In genomic region chr2:60569680-60570111, GRCh38 we compare ENCODE assay signal across 13 cellular contexts. TPM values are rescaled to one million over a fixed set of nuclear protein-coding genes. Genes with fewer than 3 reads are reported as not detected.
A peak's percentile ranks its signal among the peaks of the same experiment; 100 is the strongest.
DNase-seq lines count a peak whose midpoint lies in the region; ATAC-seq lines count a peak whose summit lies in the region.
"Had no signal": no experiment of that assay in that cellular context is flagged by ENCODE, and none has a peak within 500 bp of the region (broad histone marks: within the 10 kb centered on the region; RNA-seq: fewer than 3 reads in every experiment).

No MANE protein-coding gene starts in this region.

- peaks cover 0 to 2% (median 0%) of the 10 kb centered on the region in 7 donors for H3K9me3 Mint-ChIP-seq in CD4-positive, CD25-positive, alpha-beta regulatory T cell
- peaks cover 0 to 2% (median 0%) of the 10 kb centered on the region in 11 donors for H3K9me3 Mint-ChIP-seq in naive thymus-derived CD4-positive, alpha-beta T cell

- intact Hi-C loops in naive thymus-derived CD4-positive, alpha-beta T cell (cut with micrococcal nuclease) = no loop called here

- no peaks in the 10 kb centered on the region for H3K36me3 ChIP-seq in CD4-positive, CD25-positive, alpha-beta regulatory T cell (ENCODE audit: control insufficient read depth, insufficient read depth, low read length)
- H3K36me3 ChIP-seq in ectodermal cell (ENCODE audit: control insufficient read depth, insufficient read depth, low read length) = no peaks in the 10 kb centered on the region
- H3K36me3 ChIP-seq in naive thymus-derived CD4-positive, alpha-beta T cell (ENCODE audit: control insufficient read depth in 2 of 3, insufficient read depth in 3 of 3, low read length in 3 of 3) = no peaks in the 10 kb centered on the region

- no peak overlapping the region for H3K27ac ChIP-seq in CD4-positive, CD25-positive, alpha-beta regulatory T cell (ENCODE audit: insufficient read depth, low read length, poor library complexity, severe bottlenecking)
- H3K27ac ChIP-seq in ectodermal cell (ENCODE audit: insufficient read depth, low read depth, low read length, poor library complexity, severe bottlenecking) = no peak overlapping the region
- no peak overlapping the region for H3K27ac ChIP-seq in naive thymus-derived CD4-positive, alpha-beta T cell (ENCODE audit: low read depth, low read length)

- H3K27ac Mint-ChIP-seq in CD4-positive, CD25-positive, alpha-beta regulatory T cell = no peak overlapping the region
- H3K27ac Mint-ChIP-seq in naive thymus-derived CD4-positive, alpha-beta T cell = no peak overlapping the region

- H3K9me3 ChIP-seq in CD4-positive, CD25-positive, alpha-beta regulatory T cell (ENCODE audit: control insufficient read depth in 2 of 2, low read length in 2 of 2) = no peaks in the 10 kb centered on the region
- no peaks in the 10 kb centered on the region for H3K9me3 ChIP-seq in ectodermal cell (ENCODE audit: control insufficient read depth, low read length)
- no peaks in the 10 kb centered on the region for H3K9me3 ChIP-seq in naive thymus-derived CD4-positive, alpha-beta T cell (ENCODE audit: control insufficient read depth in 2 of 3, low read length in 3 of 3)

- no peak for ATAC-seq in CD4-positive, CD25-positive, alpha-beta regulatory T cell (ENCODE audit: low read depth in 2 of 2)
- peak; percentile 42 for ATAC-seq in naive thymus-derived CD4-positive, alpha-beta T cell
- no peak for ATAC-seq in GM18519 (IDR thresholded peaks at IDR 0.05; ENCODE audit: low FRiP score, unreplicated experiment)
- ATAC-seq: left lobe of liver had no signal

- H3K27me3 ChIP-seq in CD4-positive, CD25-positive, alpha-beta regulatory T cell (ENCODE audit: control insufficient read depth, insufficient read depth, low read length) = peaks cover 48% of the 10 kb centered on the region
- peaks cover 60% of the 10 kb centered on the region for H3K27me3 ChIP-seq in ectodermal cell (ENCODE audit: control insufficient read depth, insufficient read depth, low read length, poor library complexity, severe bottlenecking)
- H3K27me3 ChIP-seq in naive thymus-derived CD4-positive, alpha-beta T cell (ENCODE audit: control insufficient read depth in 2 of 2, insufficient read depth in 2 of 2, low read length in 2 of 2) = peaks cover 0 to 4% of the 10 kb centered on the region in 2 donors

- peaks cover 36% of the 10 kb centered on the region for H3K27me3 Mint-ChIP-seq in CD4-positive, CD25-positive, alpha-beta regulatory T cell
- H3K27me3 Mint-ChIP-seq in naive thymus-derived CD4-positive, alpha-beta T cell = peaks cover 3 to 42% (median 28%) of the 10 kb centered on the region in 5 donors

- no peaks in the 10 kb centered on the region for H3K4me1 Mint-ChIP-seq in CD4-positive, CD25-positive, alpha-beta regulatory T cell
- H3K4me1 Mint-ChIP-seq in naive thymus-derived CD4-positive, alpha-beta T cell = peaks cover 0 to 6% (median 0%) of the 10 kb centered on the region in 7 donors

- peak overlapping the region; percentile 16 for H3K4me3 ChIP-seq in CD4-positive, CD25-positive, alpha-beta regulatory T cell (ENCODE audit: low read depth, low read length)
- H3K4me3 ChIP-seq in Jurkat, Clone E6-1 (ENCODE audit: low read length) = peak overlapping the region; percentile 21
- H3K4me3 ChIP-seq in ectodermal cell (ENCODE audit: insufficient read depth, low read depth, low read length) = peak overlapping the region; percentile 40
- H3K4me3 ChIP-seq in naive thymus-derived CD4-positive, alpha-beta T cell (ENCODE audit: low read length) = peak overlapping the region; percentile 27

- CTCF ChIA-PET in naive thymus-derived CD4-positive, alpha-beta T cell (lab: Charles Lee) = interaction anchor here (0.8 to 1.0 kb wide), 2 partner anchors 10 to 11 kb away, joined by 3 to 4 read pairs; no protein-coding TSS in a partner anchor

- peak overlapping the region in 1 of 4 donors; percentile 7 for H3K4me3 Mint-ChIP-seq in CD4-positive, CD25-positive, alpha-beta regulatory T cell
- no peak overlapping the region for H3K4me3 Mint-ChIP-seq in naive thymus-derived CD4-positive, alpha-beta T cell

- POLR2A ChIA-PET in naive thymus-derived CD4-positive, alpha-beta T cell (lab: Charles Lee) = no interaction called here

- peaks cover 10% of the 10 kb centered on the region for H3K4me1 ChIP-seq in CD4-positive, CD25-positive, alpha-beta regulatory T cell (ENCODE audit: control insufficient read depth, insufficient read depth, low read length, poor library complexity, severe bottlenecking)
- H3K4me1 ChIP-seq in ectodermal cell (ENCODE audit: control insufficient read depth, insufficient read depth, low read length) = peaks cover 6% of the 10 kb centered on the region
- peaks cover 0 to 12% of the 10 kb centered on the region in 2 donors for H3K4me1 ChIP-seq in naive thymus-derived CD4-positive, alpha-beta T cell (ENCODE audit: control insufficient read depth in 2 of 2, insufficient read depth in 2 of 2, low read length in 2 of 2)

- WGBS in ectodermal cell, 2 experiments = 1% methylated on average over 12 to 13 of the region's 13 CpGs

- no peaks in the 10 kb centered on the region for H3K36me3 Mint-ChIP-seq in CD4-positive, CD25-positive, alpha-beta regulatory T cell
- H3K36me3 Mint-ChIP-seq in naive thymus-derived CD4-positive, alpha-beta T cell = no peaks in the 10 kb centered on the region

- no peak for DNase-seq in CD4-positive, CD25-positive, alpha-beta regulatory T cell
- no peak for DNase-seq in Jurkat, Clone E6-1 (ENCODE audit: low read depth, low spot score)
- no peak for DNase-seq in naive thymus-derived CD4-positive, alpha-beta T cell
- DNase-seq in DMS114 treated with DMSO at 0.1 percent for 48 hours (lab: John Stamatoyannopoulos, UW; ENCODE audit: unreplicated experiment) (no peak), T-helper 2 cell (no peak), HCEC 1CT (no peak)
- DNase-seq: activated T-cell treated with anti-CD3 and anti-CD28 coated beads for 4 hours, cerebellar nuclear complex, EL, SHP77 had no signal

RNA-seq across cellular contexts. Expression of gene BCL11A, which starts 16.2 kb away (rescaled TPM):
- total RNA-seq in CD4-positive, CD25-positive, alpha-beta regulatory T cell = 2.0 TPM
- under 1 TPM in 3 of 4 donors, not detected in 1; 0.17 to 0.42 (median 0.18) TPM for polyA plus RNA-seq in CD4-positive, CD25-positive, alpha-beta regulatory T cell
- 21.1 TPM for polyA plus RNA-seq in Jurkat, Clone E6-1 (2012; ENCODE audit: insufficient read depth, insufficient read length)
- polyA plus RNA-seq in ectodermal cell (2013, experiment 1 of 4) = 1.8 TPM
- polyA plus RNA-seq in ectodermal cell (2013, experiment 2 of 4) = 0.82 TPM
- 1.9 TPM for polyA plus RNA-seq in ectodermal cell (2013, experiment 3 of 4)
- polyA plus RNA-seq in ectodermal cell (2013, experiment 4 of 4) = 1.9 TPM
- 10 to 100 TPM in 1 of 5 experiments, 1 to 10 TPM in 3, not detected in 1; 1.6 to 26.2 (median 4.4) TPM for total RNA-seq in naive thymus-derived CD4-positive, alpha-beta T cell
- polyA plus RNA-seq in naive thymus-derived CD4-positive, alpha-beta T cell = 1 to 10 TPM; 1.5 to 2.8 TPM
